ENCODE assay signal across 6 cellular contexts in genomic region chr7:93704241-93704640, GRCh38.
"Had no signal": no experiment of that assay in that cellular context is flagged by ENCODE, and none has a peak within 500 bp of the region (broad histone marks: within the 10 kb centered on the region; RNA-seq: fewer than 3 reads in every experiment).

No MANE protein-coding gene starts in this region.

- H3K4me2 ChIP-seq: GM23338 had no signal

- H3K27ac ChIP-seq: HL-60 had no signal

- H3K4me1 Mint-ChIP-seq: GM23338, IgD-negative memory B cell had no signal

- H3K27me3 Mint-ChIP-seq: IgD-negative memory B cell had no signal

- H3K9me3 Mint-ChIP-seq: GM23338, H9 had no signal

- H3K4me3 ChIP-seq: GM23338 had no signal

- H3K36me3 Mint-ChIP-seq: IgD-negative memory B cell had no signal

- DNase-seq: H9, HCEC 1CT, KBM-7 had no signal

- H3K4me3 Mint-ChIP-seq: GM23338, H9, IgD-negative memory B cell had no signal

- H3K27ac Mint-ChIP-seq: GM23338, H9, IgD-negative memory B cell had no signal

- H2AFZ ChIP-seq: GM23338 had no signal
